Comparison of ENCODE assay signal across 9 cellular contexts in the genomic region with DNA sequence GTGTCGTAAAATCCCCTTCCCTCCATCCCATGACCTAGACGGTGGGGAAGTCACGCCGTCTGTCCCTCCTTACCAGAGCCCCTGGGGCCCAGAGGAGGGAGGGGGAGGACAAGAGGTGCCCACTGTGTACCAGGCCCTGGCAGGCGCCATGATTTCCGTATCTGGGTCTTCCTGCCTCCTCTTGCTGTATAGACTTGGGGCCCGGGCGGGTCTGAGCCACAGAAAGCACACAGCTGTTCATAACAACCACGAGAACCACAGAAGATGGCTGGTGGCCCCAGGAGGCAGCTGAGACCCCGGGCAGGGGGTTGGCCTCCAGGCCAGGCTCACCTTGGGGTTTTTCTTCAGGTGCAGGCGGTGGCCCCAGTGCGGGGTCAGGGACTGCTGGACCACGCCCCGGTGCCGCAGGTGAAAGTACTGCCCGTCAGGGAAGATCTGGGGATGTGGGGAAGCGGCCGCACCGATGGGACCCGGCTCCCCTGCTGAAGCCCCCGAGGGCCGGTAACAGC. TPM values are rescaled to one million over a fixed set of nuclear protein-coding genes. Genes with fewer than 3 reads are reported as not detected.
DNase-seq lines count a peak whose midpoint lies in the region; ATAC-seq and TF ChIP-seq lines count a peak whose summit lies in the region.
"Had no signal": no experiment of that assay in that cellular context is flagged by ENCODE, and none has a peak within 500 bp of the region (broad histone marks: within the 10 kb centered on the region; RNA-seq: fewer than 3 reads in every experiment).

No MANE protein-coding gene starts in this region.

- 58 to 66% methylated on average over 17 to 19 of the region's 22 CpGs for WGBS in mesodermal cell (ENCODE audit: insufficient coverage in 2 of 2), 2 experiments
- WGBS in upper lobe of left lung, 2 donors, result 33 to 56% methylated on average over 6 to 22 of the region's 22 CpGs

- no peak overlapping the region for H3K27ac Mint-ChIP-seq in activated naive CD4-positive, alpha-beta T cell treated with anti-CD3 and anti-CD28 coated beads, Interleukin-2, amount 50 U/mL, for 72 hours

- no peaks in the 10 kb centered on the region for H3K36me3 ChIP-seq in breast epithelium
- H3K36me3 ChIP-seq in mesodermal cell (ENCODE audit: control insufficient read depth, insufficient read depth, low read length), result no peaks in the 10 kb centered on the region
- no peaks in the 10 kb centered on the region for H3K36me3 ChIP-seq in upper lobe of left lung

- DNase-seq in activated naive CD4-positive, alpha-beta T cell treated with anti-CD3 and anti-CD28 coated beads, Interleukin-2, amount 50 U/mL, for 16 hours, result peak; percentile 14
- DNase-seq in activated naive CD4-positive, alpha-beta T cell treated with anti-CD3 and anti-CD28 coated beads, Interleukin-2, amount 50 U/mL, for 72 hours (ENCODE audit: low spot score in 2 of 2), result no peak
- no peak for DNase-seq in breast epithelium (ENCODE audit: low spot score in 2 of 2)
- peak in 1 of 2 donors; percentile 74 for DNase-seq in upper lobe of left lung
- DNase-seq in SHP77 treated with DMSO at 0.1 percent for 48 hours (lab: John Stamatoyannopoulos, UW), result no peak
- DNase-seq in ACHN, result no peak

- no peak for TF ChIP-seq EP300 in upper lobe of left lung (IDR thresholded peaks at IDR 0.05)

- in situ Hi-C loops in ACHN (cut with HindIII; ENCODE audit: low pct_ligation_motif_present, low pct_unique_long_range_greater_than_20kb, low sequenced_read_pairs), result no loop called here

- ATAC-seq in activated naive CD4-positive, alpha-beta T cell treated with anti-CD3 and anti-CD28 coated beads, Interleukin-2, amount 50 U/mL, for 72 hours, result no peak
- ATAC-seq in upper lobe of left lung (ENCODE audit: low FRiP score in 2 of 2), result no peak
- ATAC-seq in HG02970 (IDR thresholded peaks at IDR 0.05; ENCODE audit: low FRiP score, unreplicated experiment), result no peak

- intact Hi-C loops in breast epithelium (cut with DNase I; ENCODE audit: low total_unique reads), result no loop called here

- no peak for TF ChIP-seq POLR2A in breast epithelium (IDR thresholded peaks at IDR 0.05)
- TF ChIP-seq POLR2A in upper lobe of left lung (IDR thresholded peaks at IDR 0.05), result no peak

- peak overlapping the region; percentile 45 to 71 (median 66) for H3K4me3 ChIP-seq in breast epithelium
- H3K4me3 ChIP-seq in mesodermal cell (ENCODE audit: extremely low read depth, insufficient read depth, low read length, poor library complexity, severe bottlenecking), result peak overlapping the region; percentile 60
- H3K4me3 ChIP-seq in upper lobe of left lung, result peak overlapping the region in 3 of 4 donors; percentile 58 to 69 (median 66)

- no peaks in the 10 kb centered on the region for H3K9me3 Mint-ChIP-seq in activated naive CD4-positive, alpha-beta T cell treated with anti-CD3 and anti-CD28 coated beads, Interleukin-2, amount 50 U/mL, for 72 hours

- H3K27me3 ChIP-seq in breast epithelium (peaks cover 0 to 2% of the 10 kb centered on the region in 2 donors), upper lobe of left lung (no peaks in the 10 kb centered on the region)

- H3K4me1 ChIP-seq in breast epithelium (peaks cover 0 to 7% of the 10 kb centered on the region in 2 donors), mesodermal cell (ENCODE audit: control insufficient read depth, insufficient read depth, low read length, poor library complexity, severe bottlenecking) (peaks cover 7% of the 10 kb centered on the region), upper lobe of left lung (peaks cover 14 to 21% (median 19%) of the 10 kb centered on the region in 4 donors)

- no peaks in the 10 kb centered on the region for H3K9me3 ChIP-seq in breast epithelium
- no peaks in the 10 kb centered on the region for H3K9me3 ChIP-seq in mesodermal cell (ENCODE audit: control insufficient read depth, low read length)
- no peaks in the 10 kb centered on the region for H3K9me3 ChIP-seq in upper lobe of left lung

- H3K27ac ChIP-seq in breast epithelium, result peak overlapping the region in 1 of 2 donors; percentile 89
- H3K27ac ChIP-seq in mesodermal cell (ENCODE audit: low read depth, low read length, severe bottlenecking), result no peak overlapping the region
- peak overlapping the region in 2 of 4 donors; percentile 80 to 83 for H3K27ac ChIP-seq in upper lobe of left lung

- TF ChIP-seq CTCF in breast epithelium (IDR thresholded peaks at IDR 0.05) (no peak), upper lobe of left lung (IDR thresholded peaks at IDR 0.05) (no peak)

- no peaks in the 10 kb centered on the region for H3K36me3 Mint-ChIP-seq in activated naive CD4-positive, alpha-beta T cell treated with anti-CD3 and anti-CD28 coated beads, Interleukin-2, amount 50 U/mL, for 72 hours

RNA-seq across cellular contexts. Expression of gene PCSK4, which starts 0.6 kb away (rescaled TPM):
- 1 to 10 TPM; 8.4 to 9.4 TPM for total RNA-seq in activated naive CD4-positive, alpha-beta T cell treated with anti-CD3 and anti-CD28 coated beads, Interleukin-2, amount 50 U/mL, for 72 hours
- total RNA-seq in breast epithelium, result 1 to 10 TPM; 2.2 to 10.0 (median 5.9) TPM
- 10.1 TPM for polyA plus RNA-seq in mesodermal cell (2013, experiment 1 of 2)
- polyA plus RNA-seq in mesodermal cell (2013, experiment 2 of 2), result 10.3 TPM
- 10 to 100 TPM in 2 of 6 donors, 1 to 10 TPM in 4; 2.7 to 47.1 (median 6.8) TPM for total RNA-seq in upper lobe of left lung

RNA-seq across cellular contexts. Expression of gene REEP6, which starts 1.5 kb away (rescaled TPM):
- 1 to 10 TPM; 1.4 to 2.9 TPM for total RNA-seq in activated naive CD4-positive, alpha-beta T cell treated with anti-CD3 and anti-CD28 coated beads, Interleukin-2, amount 50 U/mL, for 72 hours
- total RNA-seq in breast epithelium, result 10 to 100 TPM in 2 of 3 donors, 1 to 10 TPM in 1; 4.3 to 17.4 (median 11.0) TPM
- 3.9 TPM for polyA plus RNA-seq in mesodermal cell (2013, experiment 1 of 2)
- polyA plus RNA-seq in mesodermal cell (2013, experiment 2 of 2), result 3.0 TPM
- total RNA-seq in upper lobe of left lung, result 1 to 10 TPM; 2.0 to 7.8 (median 3.1) TPM

RNA-seq across cellular contexts. Expression of gene C19orf25, which starts 10.5 kb away (rescaled TPM):
- 10 to 100 TPM; 24.5 to 29.3 TPM for total RNA-seq in activated naive CD4-positive, alpha-beta T cell treated with anti-CD3 and anti-CD28 coated beads, Interleukin-2, amount 50 U/mL, for 72 hours
- total RNA-seq in breast epithelium (10 to 100 TPM; 27.7 to 32.8 (median 28.7) TPM), upper lobe of left lung (10 to 100 TPM; 27.2 to 82.8 (median 37.5) TPM)
- polyA plus RNA-seq in mesodermal cell (2013, experiment 1 of 2), result 27.0 TPM
- polyA plus RNA-seq in mesodermal cell (2013, experiment 2 of 2), result 19.3 TPM

RNA-seq across cellular contexts. Expression of gene ADAMTSL5, which starts 23.3 kb away (rescaled TPM):
- 1 to 10 TPM; 2.0 to 6.0 TPM for total RNA-seq in activated naive CD4-positive, alpha-beta T cell treated with anti-CD3 and anti-CD28 coated beads, Interleukin-2, amount 50 U/mL, for 72 hours
- total RNA-seq in breast epithelium (1 to 10 TPM; 1.3 to 3.5 (median 2.1) TPM), upper lobe of left lung (10 to 100 TPM in 1 of 6 donors, 1 to 10 TPM in 4, under 1 TPM in 1; 0.89 to 11.5 (median 4.9) TPM)
- 2.0 TPM for polyA plus RNA-seq in mesodermal cell (2013, experiment 1 of 2)
- polyA plus RNA-seq in mesodermal cell (2013, experiment 2 of 2), result 3.1 TPM
- total RNA-seq: dermis microvascular lymphatic vessel endothelial cell had no signal

RNA-seq across cellular contexts. Expression of gene PLK5, which starts 34.4 kb away (rescaled TPM):
- not detected for total RNA-seq in activated naive CD4-positive, alpha-beta T cell treated with anti-CD3 and anti-CD28 coated beads, Interleukin-2, amount 50 U/mL, for 72 hours
- total RNA-seq in breast epithelium, result under 1 TPM in 2 of 3 donors, not detected in 1; 0.44 to 0.98 TPM
- not detected for polyA plus RNA-seq in mesodermal cell (2013, experiment 1 of 2)
- not detected for polyA plus RNA-seq in mesodermal cell (2013, experiment 2 of 2)
- total RNA-seq in upper lobe of left lung, result not detected
- total RNA-seq: dermis microvascular lymphatic vessel endothelial cell had no signal
